In genomic region chr9:80622508-80622907, GRCh38 we compare ENCODE assay signal across 8 cellular contexts.
"Had no signal": no experiment of that assay in that cellular context is flagged by ENCODE, and none has a peak within 500 bp of the region (broad histone marks: within the 10 kb centered on the region; RNA-seq: fewer than 3 reads in every experiment).

No MANE protein-coding gene starts in this region.

- DNase-seq: IMR-90, KBM-7, KG1 had no signal

- FAIRE-seq: HTR-8/SVneo, K562 had no signal

- H3K4me1 Mint-ChIP-seq: IgD-negative memory B cell had no signal

- ATAC-seq: K562 had no signal

- H3K4me3 ChIP-seq: K562 had no signal

- H3K27me3 Mint-ChIP-seq: IgD-negative memory B cell had no signal

- H3K4me2 ChIP-seq: KMS-11 had no signal

- H3K27ac ChIP-seq: HL-60, KMS-11 had no signal

- H3K4me3 Mint-ChIP-seq: IgD-negative memory B cell had no signal

- H3K27ac Mint-ChIP-seq: IgD-negative memory B cell had no signal

- H3K9ac ChIP-seq: KMS-11 had no signal
